9 cellular contexts compared by ENCODE assay signal in the genomic region with DNA sequence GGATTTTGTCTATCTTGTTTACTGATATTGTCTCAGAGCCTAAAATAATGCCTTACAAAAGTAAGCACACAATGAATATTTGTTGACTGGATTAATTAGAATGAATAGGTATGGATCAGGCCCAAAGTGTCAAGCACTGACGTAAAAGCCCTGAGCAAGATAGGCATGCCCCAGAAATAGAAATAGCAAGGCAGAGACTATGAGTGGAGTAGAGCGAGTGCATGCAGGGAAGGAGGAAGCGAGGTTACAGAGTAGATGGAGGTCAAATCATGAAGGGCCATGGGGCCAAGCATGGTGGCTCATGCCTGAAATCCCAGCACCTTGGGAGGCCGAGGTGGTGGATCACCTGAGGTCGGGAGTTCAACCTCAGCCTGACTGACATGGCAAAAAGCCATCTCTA. TPM values are rescaled to one million over a fixed set of nuclear protein-coding genes. Genes with fewer than 3 reads are reported as not detected.
"Had no signal": no experiment of that assay in that cellular context is flagged by ENCODE, and none has a peak within 500 bp of the region (broad histone marks: within the 10 kb centered on the region; RNA-seq: fewer than 3 reads in every experiment).

No MANE protein-coding gene starts in this region.

- H3K4me3 ChIP-seq: GM23248, HAP-1 had no signal

- H3K4me1 Mint-ChIP-seq: H9 had no signal

- H3K4me1 ChIP-seq: HAP-1 had no signal

- H3K9me3 ChIP-seq: HAP-1 had no signal

- H3K36me3 ChIP-seq: HAP-1 had no signal

- H3K27ac ChIP-seq: GM23248 had no signal

- ATAC-seq: HCT116 had no signal

- DNase-seq: GM23248, GOT3, H7, H9, HCEC 1CT, HFFc6 had no signal

- H2AFZ ChIP-seq: GM23248 had no signal

- H3K4me3 Mint-ChIP-seq: H9, HFFc6 had no signal

- H3K27ac Mint-ChIP-seq: H9, HFFc6 had no signal

- H3K9me3 Mint-ChIP-seq: H9, HFFc6 had no signal

RNA-seq across cellular contexts. Expression of gene SFTPD, which starts 51.6 kb away (rescaled TPM):
- total RNA-seq: GM23248, H4, HFFc6 had no signal
